In the genomic region with DNA sequence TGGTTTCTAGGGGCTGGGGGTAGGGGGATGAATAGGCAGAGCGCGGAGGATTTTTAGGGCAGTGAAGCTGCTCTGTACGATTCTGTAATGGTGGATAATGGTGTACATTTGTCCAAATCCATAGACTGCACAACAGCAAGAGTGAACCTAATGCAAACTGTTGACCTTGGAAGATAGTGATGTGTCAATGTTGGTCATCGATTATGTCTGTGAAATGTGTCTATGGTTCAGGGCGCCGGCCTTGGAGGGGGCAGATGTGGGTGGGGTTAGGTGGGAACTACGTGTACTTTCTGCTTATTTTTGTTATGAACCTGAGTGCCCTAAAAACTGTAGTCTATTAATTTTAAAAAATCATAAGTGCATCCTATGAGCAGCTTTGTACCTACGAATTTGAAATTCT, we compare ENCODE assay signal across 33 cellular contexts.
"Had no signal": no experiment of that assay in that cellular context is flagged by ENCODE, and none has a peak within 500 bp of the region (broad histone marks: within the 10 kb centered on the region; RNA-seq: fewer than 3 reads in every experiment).

No MANE protein-coding gene starts in this region.

- H3K27ac Mint-ChIP-seq: activated CD4-positive, alpha-beta T cell treated with anti-CD3 and anti-CD28 coated beads for 36 hours; activated CD4-positive, alpha-beta T cell treated with anti-CD3 and anti-CD28 coated beads, Interleukin-2, amount 10 ng/mL, durations not matched to agents 7 days and 5 days; activated CD8-positive, alpha-beta T cell treated with anti-CD3 and anti-CD28 coated beads, Interleukin-2, amount 10 ng/mL, durations not matched to agents 7 days and 5 days; activated naive CD4-positive, alpha-beta T cell treated with anti-CD3 and anti-CD28 coated beads, Interleukin-2, amount 50 U/mL, for 24 hours; activated T-cell treated with anti-CD3 and anti-CD28 coated beads, Interleukin-2, amount 50 U/mL, for 24 hours; activated T-helper 2 cell treated with anti-CD3 and anti-CD28 coated beads, Interferon-gamma antibody, Interleukin-2, Interleukin-4, amounts not matched to agents 10 μg/mL and 5 μg/mL and 100 μg/mL, durations not matched to agents 14 hours and 24 hours and 36 hours; brain; WTC11 had no signal

- H3K27ac ChIP-seq: Peyer's patch had no signal

- H3K36me3 Mint-ChIP-seq: brain had no signal

- H3K4me1 Mint-ChIP-seq: activated CD4-positive, alpha-beta T cell treated with anti-CD3 and anti-CD28 coated beads for 36 hours; activated CD4-positive, alpha-beta T cell treated with anti-CD3 and anti-CD28 coated beads, Interleukin-2, amount 10 ng/mL, durations not matched to agents 7 days and 5 days; activated naive CD4-positive, alpha-beta T cell treated with anti-CD3 and anti-CD28 coated beads, Interleukin-2, amount 50 U/mL, for 24 hours; WTC11 had no signal

- H3K36me3 ChIP-seq: MG63, Peyer's patch had no signal

- H3K4me3 ChIP-seq: MG63, Peyer's patch had no signal

- H3K4me3 Mint-ChIP-seq: activated CD4-positive, alpha-beta T cell treated with anti-CD3 and anti-CD28 coated beads for 36 hours; activated CD4-positive, alpha-beta T cell treated with anti-CD3 and anti-CD28 coated beads, Interleukin-2, amount 10 ng/mL, durations not matched to agents 7 days and 5 days; activated CD8-positive, alpha-beta T cell treated with anti-CD3 and anti-CD28 coated beads, Interleukin-2, amount 10 ng/mL, durations not matched to agents 7 days and 5 days; activated naive CD4-positive, alpha-beta T cell treated with anti-CD3 and anti-CD28 coated beads, Interleukin-2, amount 50 U/mL, for 24 hours; activated T-cell treated with anti-CD3 and anti-CD28 coated beads, Interleukin-2, amount 50 U/mL, for 24 hours; brain; WTC11 had no signal

- H3K4me1 ChIP-seq: Peyer's patch had no signal

- ATAC-seq: activated CD4-positive, alpha-beta T cell treated with anti-CD3 and anti-CD28 coated beads for 36 hours; activated CD4-positive, CD25-positive, alpha-beta regulatory T cell treated with anti-CD3 and anti-CD28 coated beads, Interleukin-2, amount 50 U/mL, for 24 hours; activated CD8-positive, alpha-beta T cell treated with anti-CD3 and anti-CD28 coated beads, Interleukin-2, amount 10 ng/mL, durations not matched to agents 7 days and 5 days; PC-3; WTC11 had no signal

- H3K27me3 ChIP-seq: MG63, Peyer's patch had no signal

- DNase-seq: activated CD4-positive, alpha-beta T cell treated with anti-CD3 and anti-CD28 coated beads for 36 hours; activated CD4-positive, alpha-beta T cell treated with anti-CD3 and anti-CD28 coated beads, Interleukin-2, amount 10 ng/mL, durations not matched to agents 7 days and 5 days; activated CD4-positive, alpha-beta T cell treated with anti-CD3 and anti-CD28 coated beads, Interleukin-2, amount 50 U/mL, for 48 hours; activated CD8-positive, alpha-beta T cell treated with anti-CD3 and anti-CD28 coated beads, Interleukin-2, amount 10 ng/mL, durations not matched to agents 7 days and 5 days; activated gamma-delta T cell; activated naive CD4-positive, alpha-beta T cell treated with Interleukin-2 at 50 U/mL for 16 hours; activated T-cell treated with anti-CD3 and anti-CD28 coated beads, Interleukin-2, amount 50 U/mL, for 24 hours; anterior cingulate cortex; caudate nucleus; Kasumi-1; KG1; MG63; NCI-H1048; NCI-H1105 treated with DMSO at 0.1 percent for 48 hours; NCI-H1436; NCI-H1694; NCI-H1930; NCI-H2081 treated with DMSO at 0.1 percent for 48 hours; NCI-H345; NCI-H524 treated with DMSO at 0.1 percent for 48 hours; NK-92 treated with Interleukin-12 subunit alpha and Interleukin-12 subunit beta, amount 100 ng/mL, for 24 hours; PC-3; RPMI8226; SW 1271; T-helper 1 cell; T-helper 2 cell; T-helper 9 cell had no signal

- H3K9me3 ChIP-seq: Peyer's patch had no signal

- H3K27me3 Mint-ChIP-seq: activated CD4-positive, alpha-beta T cell treated with anti-CD3 and anti-CD28 coated beads for 36 hours; activated naive CD4-positive, alpha-beta T cell treated with anti-CD3 and anti-CD28 coated beads, Interleukin-2, amount 50 U/mL, for 24 hours; activated T-cell treated with anti-CD3 and anti-CD28 coated beads, Interleukin-2, amount 50 U/mL, for 24 hours had no signal
